8 cellular contexts compared by ENCODE assay signal in genomic region chr1:24413350-24414163, GRCh38. TPM values are rescaled to one million over a fixed set of nuclear protein-coding genes. Genes with fewer than 3 reads are reported as not detected.
A peak's percentile ranks its signal among the peaks of the same experiment; 100 is the strongest.
DNase-seq lines count a peak whose midpoint lies in the region; ATAC-seq and TF ChIP-seq lines count a peak whose summit lies in the region.

Gene STPG1, minus strand, starts transcription at chr1:24413782. Its CDS starts 12,394 bp downstream, at chr1:24401388.

- TF ChIP-seq CTCF in BJ (IDR thresholded peaks at IDR 0.05; ENCODE audit: insufficient read depth, low read depth, low read length) (no peak), HEK293 (tag by site-specific recombination; IDR thresholded peaks at IDR 0.05) (0 out of 2 replicates have a peak, but pooled peaks have one; percentile 18)

- peak within 1 kb of the TSS; percentile 3; the same call in 1 of the 2 replicates for H3K27ac ChIP-seq in HEK293 (ENCODE audit: extremely low read depth, low read depth, low read length)

- DNase-seq in BJ (ENCODE audit: low read depth): peak; percentile 59
- DNase-seq in NCI-H2227 treated with DMSO at 0.1 percent for 48 hours (lab: John Stamatoyannopoulos, UW): peak; percentile 90
- DNase-seq in activated CD4-positive, alpha-beta T cell treated with anti-CD3 and anti-CD28 coated beads for 1 hour: peak; percentile 56
- DNase-seq in cerebellum (ENCODE audit: low spot score): peak; percentile 94
- peak; percentile 92 for DNase-seq in islet precursor cell
- peak; percentile 63 to 73 for DNase-seq in stimulated activated CD4-positive, alpha-beta T cell treated with anti-CD3 and anti-CD28 coated beads, Interleukin-12 subunit alpha, Interleukin-12 subunit beta, amount 100 ng/mL, for 24 hours (ENCODE audit: low read depth in 2 of 2)

- no peaks in the 10 kb centered on the region for H3K36me3 ChIP-seq in BJ (ENCODE audit: control insufficient read depth, insufficient read depth, low read length)
- peaks cover 0 to 7% of the 10 kb centered on the region in 2 experiments; a peak in 1 of 3 replicates for H3K36me3 ChIP-seq in HEK293 (ENCODE audit: control insufficient read depth in 2 of 2, insufficient read depth in 1 of 2, low read length in 2 of 2)

- H3K27me3 ChIP-seq in BJ (ENCODE audit: control insufficient read depth, insufficient read depth, low read length): no peaks in the 10 kb centered on the region

- no peaks in the 10 kb centered on the region for H3K9me3 ChIP-seq in HEK293 (ENCODE audit: control insufficient read depth, insufficient read depth, low read depth, low read length)

- POLR2A ChIA-PET in BJ (lab: Charles Lee): no interaction called here
- POLR2A ChIA-PET in HEK293 (lab: Yijun Ruan, JAX): interaction anchor here (1.0 to 1.2 kb wide), 2 partner anchors 9 to 14 kb away, joined by 3 to 4 read pairs; no protein-coding TSS in a partner anchor

- peaks cover 6% of the 10 kb centered on the region for H3K4me1 ChIP-seq in HEK293 (ENCODE audit: control insufficient read depth, insufficient read depth, low read length)

- no peak for ATAC-seq in GM21737 (IDR thresholded peaks at IDR 0.05; ENCODE audit: unreplicated experiment)

- H3K4me3 ChIP-seq in BJ (ENCODE audit: low read depth, low read length) (peak within 1 kb of the TSS; percentile 62), HEK293 (ENCODE audit: low read depth, low read length) (peak within 1 kb of the TSS; percentile 81)

- CTCF ChIA-PET in BJ (lab: Yijun Ruan, JAX): interaction anchor here (0.6 to 1.2 kb wide), 4 partner anchors 22 to 216 kb away, joined by 3 to 5 read pairs (median 4); no protein-coding TSS in a partner anchor
- CTCF ChIA-PET in HEK293 (lab: Yijun Ruan, JAX): interaction anchor here (0.7 to 3.2 kb wide), 8 partner anchors 11 to 278 kb away, joined by 3 to 27 read pairs (median 4); no protein-coding TSS in a partner anchor

TF ChIP-seq in HEK293, 187 proteins besides CTCF, POLR2A, EP300 and RAD21 (continues in another document):
- no peak; the same call in 1 of the 2 replicates for TF ChIP-seq MYNN (tag by site-specific recombination; IDR thresholded peaks at IDR 0.05; ENCODE audit: borderline replicate concordance)
- TF ChIP-seq SCRT1 (tag by site-specific recombination; IDR thresholded peaks at IDR 0.05; ENCODE audit: borderline replicate concordance): no peak
- no peak for TF ChIP-seq ZNF37A (tag by site-specific recombination; IDR thresholded peaks at IDR 0.05)
- no peak for TF ChIP-seq ZFP69B (tag by site-specific recombination; IDR thresholded peaks at IDR 0.05)
- TF ChIP-seq SCRT2 (tag by site-specific recombination; IDR thresholded peaks at IDR 0.05): no peak
- no peak for TF ChIP-seq ZNF521 (tag by site-specific recombination; IDR thresholded peaks at IDR 0.05)
- no peak for TF ChIP-seq ZNF354C (tag by site-specific recombination; IDR thresholded peaks at IDR 0.05; ENCODE audit: borderline replicate concordance, low read depth)
- peak; percentile 92 for TF ChIP-seq ZBTB11 (tag by site-specific recombination; conservative IDR thresholded peaks at IDR 0.05; ENCODE audit: low read depth)
- no peak for TF ChIP-seq ZNF654 (tag by site-specific recombination; IDR thresholded peaks at IDR 0.05; ENCODE audit: low read depth)
- TF ChIP-seq ZSCAN23 (tag by site-specific recombination; IDR thresholded peaks at IDR 0.05): no peak
- TF ChIP-seq, protein P1, sequence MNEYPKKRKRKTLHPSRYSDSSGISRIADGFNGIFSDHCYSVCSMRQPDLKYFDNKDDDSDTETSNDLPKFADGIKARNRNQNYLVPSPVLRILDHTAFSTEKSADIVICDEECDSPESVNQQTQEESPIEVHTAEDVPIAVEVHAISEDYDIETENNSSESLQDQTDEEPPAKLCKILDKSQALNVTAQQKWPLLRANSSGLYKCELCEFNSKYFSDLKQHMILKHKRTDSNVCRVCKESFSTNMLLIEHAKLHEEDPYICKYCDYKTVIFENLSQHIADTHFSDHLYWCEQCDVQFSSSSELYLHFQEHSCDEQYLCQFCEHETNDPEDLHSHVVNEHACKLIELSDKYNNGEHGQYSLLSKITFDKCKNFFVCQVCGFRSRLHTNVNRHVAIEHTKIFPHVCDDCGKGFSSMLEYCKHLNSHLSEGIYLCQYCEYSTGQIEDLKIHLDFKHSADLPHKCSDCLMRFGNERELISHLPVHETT (tag by site-specific recombination; IDR thresholded peaks at IDR 0.05): no peak
- no peak for TF ChIP-seq ZBTB6 (tag by site-specific recombination; IDR thresholded peaks at IDR 0.05)
- no peak for TF ChIP-seq ZNF350 (tag by site-specific recombination; IDR thresholded peaks at IDR 0.05)
- TF ChIP-seq OSR2 (tag by site-specific recombination; IDR thresholded peaks at IDR 0.05): no peak
- TF ChIP-seq ZNF610 (tag by site-specific recombination; IDR thresholded peaks at IDR 0.05; ENCODE audit: borderline replicate concordance): no peak
- no peak for TF ChIP-seq ZNF19 (tag by site-specific recombination; IDR thresholded peaks at IDR 0.05; ENCODE audit: low read depth)
- no peak for TF ChIP-seq ZNF768 (tag by site-specific recombination; IDR thresholded peaks at IDR 0.05)
- TF ChIP-seq ZNF837 (tag by site-specific recombination; IDR thresholded peaks at IDR 0.05): no peak
- no peak for TF ChIP-seq ZNF791 (tag by site-specific recombination; IDR thresholded peaks at IDR 0.05)
- TF ChIP-seq ZNF341 (tag by site-specific recombination; IDR thresholded peaks at IDR 0.05; ENCODE audit: low read depth): peak; percentile 58; the same call in 1 of the 2 replicates
- TF ChIP-seq ZNF302 (tag by site-specific recombination; IDR thresholded peaks at IDR 0.05; ENCODE audit: low read depth): no peak
- TF ChIP-seq ZNF580 (tag by site-specific recombination; IDR thresholded peaks at IDR 0.05): no peak
- TF ChIP-seq BCL11A (tag by site-specific recombination; IDR thresholded peaks at IDR 0.05; ENCODE audit: low read depth): peak; percentile 95
- no peak for TF ChIP-seq ZNF266 (tag by site-specific recombination; IDR thresholded peaks at IDR 0.05; ENCODE audit: low read depth)
- no peak for TF ChIP-seq ZBTB1 (tag by site-specific recombination; IDR thresholded peaks at IDR 0.05)
- TF ChIP-seq BCL6B (tag by site-specific recombination; IDR thresholded peaks at IDR 0.05): no peak
- TF ChIP-seq KLF1 (tag by site-specific recombination; IDR thresholded peaks at IDR 0.05): peak; percentile 94
- no peak for TF ChIP-seq FEZF1 (tag by site-specific recombination; IDR thresholded peaks at IDR 0.05)
- TF ChIP-seq ZNF155 (tag by site-specific recombination; IDR thresholded peaks at IDR 0.05): no peak
- no peak for TF ChIP-seq OVOL3 (tag by site-specific recombination; IDR thresholded peaks at IDR 0.05)
- TF ChIP-seq GLI2 (tag by site-specific recombination; IDR thresholded peaks at IDR 0.05; ENCODE audit: borderline replicate concordance, low read depth): no peak
- peak; percentile 88 for TF ChIP-seq ZXDB (tag by site-specific recombination; IDR thresholded peaks at IDR 0.05)

RNA-seq across cellular contexts. Expression of gene STPG1, which starts in this region (rescaled TPM):
- polyA plus RNA-seq in BJ (2011; rRNA removed): 10.3 and 10.6 TPM in 2 replicates
- 4.6 and 5.4 TPM in 2 replicates for polyA minus RNA-seq in BJ (2011; rRNA and poly(A)+ RNA removed)
- 8.4 TPM for total RNA-seq in cerebellum
